In genomic region chr9:70578720-70579119, GRCh38 we compare ENCODE assay signal across 16 cellular contexts.
A peak's percentile ranks its signal among the peaks of the same experiment; 100 is the strongest.
DNase-seq lines count a peak whose midpoint lies in the region; ATAC-seq, FAIRE-seq and TF ChIP-seq lines count a peak whose summit lies in the region.
"Had no signal": no experiment of that assay in that cellular context is flagged by ENCODE, and none has a peak within 500 bp of the region (broad histone marks: within the 10 kb centered on the region; RNA-seq: fewer than 3 reads in every experiment).

No MANE protein-coding gene starts in this region.

- H4K20me1 ChIP-seq in HCT116 (ENCODE audit: insufficient read depth) = no peaks in the 10 kb centered on the region
- H4K20me1 ChIP-seq in OCI-LY7 (ENCODE audit: insufficient read depth, low read length) = no peaks in the 10 kb centered on the region

- H3K4me2 ChIP-seq in HCT116 (ENCODE audit: low read length) (no peak overlapping the region), OCI-LY7 (ENCODE audit: low read length) (no peak overlapping the region)

- H3K9me2 ChIP-seq in HCT116 (ENCODE audit: insufficient read depth) (no peaks in the 10 kb centered on the region), OCI-LY7 (ENCODE audit: insufficient read depth, low read length) (no peaks in the 10 kb centered on the region)

- no peak for TF ChIP-seq RAD21 in HCT116 (IDR thresholded peaks at IDR 0.05; ENCODE audit: low read depth)

- H3K4me3 ChIP-seq in GM12864 (ENCODE audit: low read depth, low read length) = no peak overlapping the region
- no peak overlapping the region for H3K4me3 ChIP-seq in HCT116 (replicated peaks in 1 of 2; ENCODE audit: low read depth in 1 of 2, low read length in 2 of 2)
- H3K4me3 ChIP-seq in OCI-LY7 (ENCODE audit: low read depth, low read length, poor library complexity, severe bottlenecking) = no peak overlapping the region
- H3K4me3 ChIP-seq: esophagus muscularis mucosa, GM23248 had no signal

- intact Hi-C loops in HCT116 (cut with micrococcal nuclease) (no loop called here), OCI-LY7 (cut with micrococcal nuclease; ENCODE audit: unreplicated experiment) (no loop called here)

- no peak for FAIRE-seq in GM12892 (lab: Jason Lieb, UNC)

- H3K27me3 ChIP-seq in HCT116 (ENCODE audit: insufficient read depth, low read length) = no peaks in the 10 kb centered on the region; the same call in 1 of the 2 replicates
- H3K27me3 ChIP-seq in foreskin keratinocyte = peaks cover 9% of the 10 kb centered on the region
- H3K27me3 ChIP-seq: esophagus muscularis mucosa had no signal

- H3K27ac ChIP-seq in HCT116 (ENCODE audit: low read depth, low read length) (no peak overlapping the region), OCI-LY7 (ENCODE audit: low read depth, low read length, poor library complexity, severe bottlenecking) (no peak overlapping the region), foreskin keratinocyte (no peak overlapping the region)
- H3K27ac ChIP-seq: esophagus muscularis mucosa, GM23248, WERI-Rb-1 had no signal

- H2AFZ ChIP-seq in HCT116 (ENCODE audit: low read depth, low read length, poor library complexity, severe bottlenecking) (no peak overlapping the region), OCI-LY7 (ENCODE audit: low read length) (no peak overlapping the region)
- H2AFZ ChIP-seq: GM23248 had no signal

- BruUV-seq in HCT116 (replicated peaks; lab: Mats Ljungman, UMichigan) (no TSS peak), OCI-LY7 (replicated peaks; lab: Mats Ljungman, UMichigan) (no TSS peak)

- RAD21 ChIA-PET in HCT116 (lab: Charles Lee; ENCODE audit: low non-redundant PET in 1 of 2, low total read pairs in 2 of 2, uncharacterized antibody in 2 of 2, unreplicated experiment in 2 of 2) = no interaction called here

- ATAC-seq in HCT116 (no peak), GM19455 (IDR thresholded peaks at IDR 0.05; ENCODE audit: unreplicated experiment) (no peak), GM21529 (IDR thresholded peaks at IDR 0.05; ENCODE audit: unreplicated experiment) (no peak), foreskin keratinocyte (no peak)

- no peaks in the 10 kb centered on the region for H3K36me3 ChIP-seq in HCT116 (ENCODE audit: control insufficient read depth in 1 of 2, insufficient read depth in 2 of 2, low read length in 2 of 2)
- H3K36me3 ChIP-seq in OCI-LY7 (ENCODE audit: insufficient read depth, low read length) = no peaks in the 10 kb centered on the region
- H3K36me3 ChIP-seq: esophagus muscularis mucosa, WERI-Rb-1 had no signal

- no peak for TF ChIP-seq POLR2A in HCT116 (IDR thresholded peaks at IDR 0.05; ENCODE audit: borderline replicate concordance, extremely low read depth, insufficient read depth, insufficient read length)
- TF ChIP-seq POLR2A in GM12892 (IDR thresholded peaks at IDR 0.05; ENCODE audit: low read depth, low read length) = no peak

- TF ChIP-seq CTCF in GM12864 (IDR thresholded peaks at IDR 0.05; ENCODE audit: low read depth, low read length, missing control alignments) (peak; percentile 37), HCT116 (IDR thresholded peaks at IDR 0.05 in 2 of 3, conservative IDR thresholded peaks at IDR 0.05 in 1 of 3; ENCODE audit: borderline replicate concordance in 1 of 3, insufficient read depth in 1 of 3, low read depth in 2 of 3, low read length in 2 of 3) (peak in 2 of 3 experiments; percentile 35 to 49; a peak in 3 of 6 replicates), OCI-LY7 (conservative IDR thresholded peaks at IDR 0.05; ENCODE audit: low read length) (peak; percentile 58), foreskin keratinocyte (conservative IDR thresholded peaks at IDR 0.05) (no peak)

- H3K79me2 ChIP-seq in HCT116 (ENCODE audit: insufficient read depth, low read length) (no peaks in the 10 kb centered on the region), OCI-LY7 (ENCODE audit: insufficient read depth, low read depth, low read length) (no peaks in the 10 kb centered on the region)

- no peaks in the 10 kb centered on the region for H3K9me3 ChIP-seq in HCT116 (ENCODE audit: control insufficient read depth in 1 of 2, insufficient read depth in 1 of 2, low read depth in 1 of 2, low read length in 2 of 2)
- H3K9me3 ChIP-seq in OCI-LY7 (ENCODE audit: low read length) = no peaks in the 10 kb centered on the region
- H3K9me3 ChIP-seq: esophagus muscularis mucosa had no signal

- POLR2A ChIA-PET in HCT116 (lab: Charles Lee) = interaction anchor here (0.8 kb wide), 1 partner anchor 160 kb away, joined by 3 read pairs; no protein-coding TSS in a partner anchor
- POLR2A ChIA-PET in OCI-LY7 (lab: Charles Lee) = no interaction called here

- H3K4me1 ChIP-seq in HCT116 (ENCODE audit: control insufficient read depth in 1 of 2, insufficient read depth in 2 of 2, low read length in 2 of 2) (peaks cover 0 to 11% of the 10 kb centered on the region in 2 experiments; a peak in 2 of 4 replicates), OCI-LY7 (ENCODE audit: insufficient read depth, low read length, poor library complexity, severe bottlenecking) (no peaks in the 10 kb centered on the region), foreskin keratinocyte (peaks cover 8% of the 10 kb centered on the region)

- no peak overlapping the region for H3K9ac ChIP-seq in HCT116 (ENCODE audit: low read length)
- H3K9ac ChIP-seq: GM23248 had no signal

- CTCF ChIA-PET in HCT116 (lab: Charles Lee) (no interaction called here), OCI-LY7 (lab: Charles Lee; ENCODE audit: unreplicated experiment) (no interaction called here)

- DNase-seq in GM12864 (ENCODE audit: low read depth) (no peak), HCT116 (ENCODE audit: low read depth, low spot score) (no peak), OCI-LY7 (ENCODE audit: low spot score) (peak; percentile 2), iPS-NIHi7 (ENCODE audit: extremely low spot score) (peak; percentile 22), GM12892 (ENCODE audit: insufficient read length) (no peak), foreskin keratinocyte (no peak)
- DNase-seq: activated CD4-positive, alpha-beta memory T cell treated with anti-CD3 and anti-CD28 coated beads for 36 hours; amniotic stem cell; caudate nucleus; GM23248; NCI-H1092 treated with DMSO at 0.1 percent for 48 hours; NCI-H526; WERI-Rb-1 had no signal

TF ChIP-seq in HCT116, 20 proteins besides CTCF, POLR2A, EP300 and RAD21:
- TF ChIP-seq ZNF274 (IDR thresholded peaks at IDR 0.05; ENCODE audit: low read depth, low read length) (no peak), CEBPB (IDR thresholded peaks at IDR 0.05; ENCODE audit: low read depth) (no peak), SIN3A (IDR thresholded peaks at IDR 0.05; ENCODE audit: low read depth) (no peak), JUND (IDR thresholded peaks at IDR 0.05) (no peak), SP1 (IDR thresholded peaks at IDR 0.05; ENCODE audit: low read depth) (no peak), ZBTB33 (IDR thresholded peaks at IDR 0.05; ENCODE audit: extremely low read depth, insufficient replicate concordance, low read length) (no peak), CBX3 (IDR thresholded peaks at IDR 0.05; ENCODE audit: low read depth) (no peak)

Comparison
In these comparisons a context has a peak if more than half of its experiments do, and no peak if none do; other contexts are left out.
1. DNase-seq: peak in OCI-LY7 (single experiment) and iPS-NIHi7 (single experiment); none in GM12864 (single experiment), HCT116 (single experiment), GM12892 (single experiment) and foreskin keratinocyte (0 of 2).